10 cellular contexts compared by ENCODE assay signal in genomic region chr11:45031912-45032519, GRCh38.
DNase-seq lines count a peak whose midpoint lies in the region; ATAC-seq, FAIRE-seq and TF ChIP-seq lines count a peak whose summit lies in the region.
"Had no signal": no experiment of that assay in that cellular context is flagged by ENCODE, and none has a peak within 500 bp of the region (broad histone marks: within the 10 kb centered on the region; RNA-seq: fewer than 3 reads in every experiment).

No MANE protein-coding gene starts in this region.

- DNase-seq in GM18507 (ENCODE audit: extremely low spot score, insufficient read length, low read depth) (peak; percentile 52), T-helper 17 cell (no peak), mammary epithelial cell (no peak), HUDEP-2 (lab: John Stamatoyannopoulos, UW; ENCODE audit: unreplicated experiment in 76 of 76) (no peak), endothelial cell (ENCODE audit: low spot score) (no peak), omental fat pad (ENCODE audit: low spot score) (no peak)
- DNase-seq: activated naive CD8-positive, alpha-beta T cell treated with anti-CD3 and anti-CD28 coated beads for 36 hours; endodermal cell had no signal

- TF ChIP-seq CTCF in mammary epithelial cell (conservative IDR thresholded peaks at IDR 0.05 in 1 of 2, IDR thresholded peaks at IDR 0.05 in 1 of 2; ENCODE audit: extremely low read depth in 1 of 2, insufficient read depth in 1 of 2, low read depth in 1 of 2, low read length in 2 of 2) (no peak), endothelial cell (IDR thresholded peaks at IDR 0.05; ENCODE audit: unreplicated experiment) (no peak), omental fat pad (IDR thresholded peaks at IDR 0.05) (no peak)

- H3K27ac Mint-ChIP-seq in T-helper 17 cell (no peak overlapping the region), endothelial cell (ENCODE audit: unreplicated experiment) (no peak overlapping the region)
- H3K27ac Mint-ChIP-seq: activated naive CD8-positive, alpha-beta T cell treated with anti-CD3 and anti-CD28 coated beads for 36 hours; endodermal cell had no signal

- no peak overlapping the region for H2AFZ ChIP-seq in mammary epithelial cell (ENCODE audit: low read depth, low read length)

- H4K20me1 ChIP-seq in mammary epithelial cell (ENCODE audit: insufficient read depth, low read length) = no peaks in the 10 kb centered on the region

- H3K36me3 Mint-ChIP-seq in T-helper 17 cell (ENCODE audit: low read depth) (no peaks in the 10 kb centered on the region), endothelial cell (ENCODE audit: low read depth, unreplicated experiment) (no peaks in the 10 kb centered on the region)
- H3K36me3 Mint-ChIP-seq: activated naive CD8-positive, alpha-beta T cell treated with anti-CD3 and anti-CD28 coated beads for 36 hours had no signal

- no peaks in the 10 kb centered on the region for H3K4me1 ChIP-seq in mammary epithelial cell (ENCODE audit: insufficient read depth, low read length)

- H3K9me3 ChIP-seq in T-helper 17 cell (ENCODE audit: control insufficient read depth, low read length, poor library complexity, severe bottlenecking) (no peaks in the 10 kb centered on the region), mammary epithelial cell (replicated peaks; ENCODE audit: insufficient read depth, low read length) (no peaks in the 10 kb centered on the region)

- intact Hi-C loops in mammary epithelial cell (cut with micrococcal nuclease) = no loop called here

- WGBS in mammary epithelial cell (ENCODE audit: low coverage, missing lambda C conversion rate) = 64% methylated on average over 2 of the region's 2 CpGs

- in situ Hi-C loops in mammary epithelial cell (cut with MboI; ENCODE audit: low sequenced_read_pairs in 2 of 2) = no loop called here

- H3K27me3 ChIP-seq in mammary epithelial cell (ENCODE audit: insufficient read depth, low read length) = no peaks in the 10 kb centered on the region

- H3K4me3 ChIP-seq in mammary epithelial cell (replicated peaks in 1 of 3; ENCODE audit: insufficient read depth in 1 of 3, low read depth in 2 of 3, low read length in 3 of 3) = no peak overlapping the region

- H3K4me2 ChIP-seq in mammary epithelial cell (ENCODE audit: insufficient read depth, low read depth, low read length) = no peak overlapping the region

- no peak overlapping the region for H3K9ac ChIP-seq in mammary epithelial cell (ENCODE audit: insufficient read depth, low read length)

- peaks cover 12% of the 10 kb centered on the region for H3K27me3 Mint-ChIP-seq in T-helper 17 cell
- H3K27me3 Mint-ChIP-seq in endothelial cell (ENCODE audit: unreplicated experiment) = peaks cover 7% of the 10 kb centered on the region
- H3K27me3 Mint-ChIP-seq: activated naive CD8-positive, alpha-beta T cell treated with anti-CD3 and anti-CD28 coated beads for 36 hours had no signal

- H3K4me1 Mint-ChIP-seq in T-helper 17 cell (peaks cover 6% of the 10 kb centered on the region), endothelial cell (ENCODE audit: unreplicated experiment) (peaks cover 13% of the 10 kb centered on the region)
- H3K4me1 Mint-ChIP-seq: activated naive CD8-positive, alpha-beta T cell treated with anti-CD3 and anti-CD28 coated beads for 36 hours had no signal

- H3K4me3 Mint-ChIP-seq in T-helper 17 cell (no peak overlapping the region), endothelial cell (ENCODE audit: unreplicated experiment) (no peak overlapping the region)
- H3K4me3 Mint-ChIP-seq: activated naive CD8-positive, alpha-beta T cell treated with anti-CD3 and anti-CD28 coated beads for 36 hours; endodermal cell had no signal

- no peaks in the 10 kb centered on the region for H3K9me3 Mint-ChIP-seq in endothelial cell (ENCODE audit: unreplicated experiment)
- H3K9me3 Mint-ChIP-seq: activated naive CD8-positive, alpha-beta T cell treated with anti-CD3 and anti-CD28 coated beads for 36 hours; endodermal cell had no signal

- FAIRE-seq in GM18507 (lab: Jason Lieb, UNC) = peak; percentile 97

- no peak overlapping the region for H3K27ac ChIP-seq in mammary epithelial cell (ENCODE audit: insufficient read depth, low read depth, low read length)

- dilution Hi-C loops in mammary epithelial cell (cut with HindIII; ENCODE audit: low sequenced_read_pairs) = no loop called here

- no TSS peak for BruUV-seq in mammary epithelial cell (replicated peaks; lab: Mats Ljungman, UMichigan)

- CTCF ChIA-PET in mammary epithelial cell (lab: Charles Lee; ENCODE audit: low non-redundant PET) = no interaction called here

- H3K36me3 ChIP-seq in mammary epithelial cell (ENCODE audit: insufficient read depth, low read length) = no peaks in the 10 kb centered on the region

- ATAC-seq in GM21423 (IDR thresholded peaks at IDR 0.05; ENCODE audit: unreplicated experiment) = peak; percentile 92
- peak; percentile 91 for ATAC-seq in HG03175 (IDR thresholded peaks at IDR 0.05; ENCODE audit: unreplicated experiment)
- peak; percentile 33 for ATAC-seq in T-helper 17 cell
- ATAC-seq in omental fat pad (ENCODE audit: low FRiP score) = no peak

- no peaks in the 10 kb centered on the region for H3K79me2 ChIP-seq in mammary epithelial cell (ENCODE audit: insufficient read depth, low read length)
